8 cellular contexts compared by ENCODE assay signal in the genomic region with DNA sequence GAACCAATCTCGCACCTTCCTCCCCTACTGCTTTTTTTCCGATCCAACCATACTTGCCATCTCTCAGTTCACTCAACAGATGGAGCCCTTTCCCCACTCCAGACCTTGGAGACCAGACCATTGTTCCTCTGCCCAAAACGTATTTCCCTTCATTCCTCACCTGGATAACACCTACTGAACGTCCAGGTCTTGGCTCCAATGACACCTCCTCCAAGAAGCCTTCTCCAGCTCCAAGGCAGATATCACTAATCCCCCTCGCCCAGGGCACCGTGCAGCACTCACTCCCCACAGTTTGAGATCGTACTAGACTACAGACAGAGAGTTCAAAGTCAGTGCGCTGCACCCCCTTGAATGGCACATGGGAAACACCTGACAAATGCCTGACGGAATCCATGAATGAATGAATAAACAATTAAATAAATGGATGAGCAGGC. TPM values are rescaled to one million over a fixed set of nuclear protein-coding genes. Genes with fewer than 3 reads are reported as not detected.
A peak's percentile ranks its signal among the peaks of the same experiment; 100 is the strongest.
DNase-seq lines count a peak whose midpoint lies in the region; ATAC-seq and TF ChIP-seq lines count a peak whose summit lies in the region.

No MANE protein-coding gene starts in this region.

- no peak overlapping the region for H3K4me2 ChIP-seq in H9 (ENCODE audit: insufficient read depth, insufficient read length, low read length)

- H3K4me1 Mint-ChIP-seq in H9: peaks cover 0 to 9% of the 10 kb centered on the region in 2 experiments; a peak in 2 of 4 replicates

- intact Hi-C loops in colonic mucosa (cut with DNase I): no loop called here
- intact Hi-C loops in mucosa of descending colon (cut with DNase I, micrococcal nuclease): no loop called here
- intact Hi-C loops in posterior vena cava (cut with DNase I): loop anchor here in 1 of 2 donors (1.0 kb wide), 1 partner anchor 37 kb away; no protein-coding TSS in a partner anchor

- TF ChIP-seq EP300 in suprapubic skin (IDR thresholded peaks at IDR 0.05): no peak

- no peak overlapping the region for H3K23ac ChIP-seq in H9 (ENCODE audit: insufficient read length, low read depth, low read length)

- H3T11ph ChIP-seq in H9 (ENCODE audit: low read length): no peak overlapping the region

- no peak overlapping the region for H3K56ac ChIP-seq in H9 (ENCODE audit: insufficient read length, low read depth, low read length)

- no peaks in the 10 kb centered on the region for H4K20me1 ChIP-seq in H9 (ENCODE audit: control insufficient read depth, insufficient read depth, insufficient read length)

- H2BK20ac ChIP-seq in H9 (ENCODE audit: low read depth, low read length, poor library complexity, severe bottlenecking): no peak overlapping the region

- H2BK12ac ChIP-seq in H9 (ENCODE audit: insufficient read length, low read depth, low read length): no peak overlapping the region

- H3K36me3 Mint-ChIP-seq in H9 (ENCODE audit: insufficient read depth in 1 of 3, low read depth in 3 of 3): no peaks in the 10 kb centered on the region; a peak in 1 of 7 replicates

- no CpG with 5 or more reads among the region's 9 CpGs for WGBS in H9 (ENCODE audit: extremely low coverage, insufficient read length, low lambda C conversion rate)
- 52% methylated on average over 9 of the region's 9 CpGs for WGBS in suprapubic skin

- no peak overlapping the region for H2AFZ ChIP-seq in H9 (ENCODE audit: low read length)

- no peak overlapping the region for H4K91ac ChIP-seq in H9 (ENCODE audit: insufficient read length, low read depth, low read length)

- no peaks in the 10 kb centered on the region for H3K79me1 ChIP-seq in H9 (ENCODE audit: insufficient read depth, low read depth, low read length, poor library complexity, severe bottlenecking)

- no peak overlapping the region for H4K5ac ChIP-seq in H9 (ENCODE audit: insufficient read length, low read depth, low read length)

- no peak overlapping the region for H2BK15ac ChIP-seq in H9 (ENCODE audit: low read depth, low read length)

- H3K9me3 ChIP-seq in H9 (ENCODE audit: control insufficient read depth, low read depth, low read length): no peaks in the 10 kb centered on the region
- H3K9me3 ChIP-seq in colonic mucosa: no peaks in the 10 kb centered on the region
- H3K9me3 ChIP-seq in mucosa of descending colon: no peaks in the 10 kb centered on the region
- H3K9me3 ChIP-seq in suprapubic skin: no peaks in the 10 kb centered on the region

- ATAC-seq in mucosa of descending colon: peak; percentile 68

- no peak overlapping the region for H3K27ac Mint-ChIP-seq in H9

- no peaks in the 10 kb centered on the region for H3K79me2 ChIP-seq in H9 (ENCODE audit: insufficient read depth, low read length)

- H2BK5ac ChIP-seq in H9 (ENCODE audit: insufficient read length, low read length): no peak overlapping the region

- H3K9ac ChIP-seq in H9 (ENCODE audit: extremely low read depth, insufficient read length, low read length) (no peak overlapping the region), colonic mucosa (ENCODE audit: low read depth in 2 of 2, low read length in 2 of 2) (no peak overlapping the region)

- H3K36me3 ChIP-seq in colonic mucosa (no peaks in the 10 kb centered on the region), mucosa of descending colon (ENCODE audit: low read depth) (no peaks in the 10 kb centered on the region), suprapubic skin (no peaks in the 10 kb centered on the region)

- H3K18ac ChIP-seq in H9 (ENCODE audit: insufficient read length, low read depth, low read length): no peak overlapping the region

- H2AK5ac ChIP-seq in H9 (ENCODE audit: insufficient read length, low read length): no peak overlapping the region

- TF ChIP-seq POLR2A in suprapubic skin (IDR thresholded peaks at IDR 0.05): no peak

- TF ChIP-seq CTCF in H9 (conservative IDR thresholded peaks at IDR 0.05) (peak; percentile 79), colonic mucosa (IDR thresholded peaks at IDR 0.05) (peak; percentile 23), mucosa of descending colon (IDR thresholded peaks at IDR 0.05) (no peak), suprapubic skin (IDR thresholded peaks at IDR 0.05) (peak in 1 of 2 donors; percentile 32)

- no peaks in the 10 kb centered on the region; the same call in 1 of the 2 replicates for H3K27me3 ChIP-seq in H9 (ENCODE audit: insufficient read depth, low read length)
- H3K27me3 ChIP-seq in colonic mucosa: no peaks in the 10 kb centered on the region
- H3K27me3 ChIP-seq in suprapubic skin: no peaks in the 10 kb centered on the region

- H3K4me3 ChIP-seq in colonic mucosa: no peak overlapping the region
- no peak overlapping the region for H3K4me3 ChIP-seq in mucosa of descending colon
- H3K4me3 ChIP-seq in suprapubic skin: no peak overlapping the region

- no peak overlapping the region for H3K4me3 Mint-ChIP-seq in H9

- H3K4ac ChIP-seq in H9 (ENCODE audit: low read depth, low read length): no peak overlapping the region

- no peaks in the 10 kb centered on the region for H3K4me1 ChIP-seq in H9 (ENCODE audit: insufficient read depth, low read length)
- H3K4me1 ChIP-seq in colonic mucosa: no peaks in the 10 kb centered on the region
- H3K4me1 ChIP-seq in mucosa of descending colon (ENCODE audit: low read depth): no peaks in the 10 kb centered on the region
- no peaks in the 10 kb centered on the region for H3K4me1 ChIP-seq in suprapubic skin

- H3K14ac ChIP-seq in H9 (ENCODE audit: insufficient read depth, low read length): no peak overlapping the region

- H3K27ac ChIP-seq in H9 (ENCODE audit: insufficient read length, low read depth, low read length) (no peak overlapping the region), colonic mucosa (no peak overlapping the region), suprapubic skin (no peak overlapping the region)

- H3K23me2 ChIP-seq in H9 (ENCODE audit: insufficient read length, low read depth, low read length, poor library complexity, severe bottlenecking): no peaks in the 10 kb centered on the region

- H2BK120ac ChIP-seq in H9 (ENCODE audit: low read depth, low read length, poor library complexity, severe bottlenecking): no peak overlapping the region

- no peak overlapping the region for H4K8ac ChIP-seq in H9 (replicated peaks; ENCODE audit: insufficient read length, low read depth, low read length)

- H3K9me3 Mint-ChIP-seq in H9: no peaks in the 10 kb centered on the region

- no peaks in the 10 kb centered on the region; the same call in 1 of the 2 replicates for H3K27me3 Mint-ChIP-seq in H9 (ENCODE audit: low read depth)

- DNase-seq in COLO829 (ENCODE audit: low spot score): peak; percentile 67
- DNase-seq in H9: peak; percentile 63
- DNase-seq in NCI-H82 (lab: John Stamatoyannopoulos, UW): peak; percentile 59
- DNase-seq in colonic mucosa: no peak
- DNase-seq in mucosa of descending colon: no peak
- no peak for DNase-seq in suprapubic skin (ENCODE audit: low spot score in 2 of 2)
- DNase-seq in posterior vena cava (ENCODE audit: low spot score): no peak
- no peak for DNase-seq in stimulated activated CD4-positive, alpha-beta T cell treated with anti-CD3 and anti-CD28 coated beads, Interleukin-1b, Interleukin-23, amount 100 ng/mL, for 48 hours

RNA-seq across cellular contexts. Expression of a gene that starts 47.1 kb away (rescaled TPM):
- total RNA-seq in H9 (2021) (19.7 and 20.8 TPM in 2 replicates), colonic mucosa (10 to 100 TPM; 26.9 to 44.9 TPM), mucosa of descending colon (10 to 100 TPM; 29.3 to 45.1 (median 44.9) TPM), suprapubic skin (10 to 100 TPM; 10.5 to 27.1 (median 14.4) TPM), posterior vena cava (10 to 100 TPM; 23.8 to 32.4 TPM)

Comparison
In these comparisons a context has a peak if more than half of its experiments do, and no peak if none do; other contexts are left out.
1. DNase-seq: peak in COLO829 (single experiment), H9 (single experiment) and NCI-H82 (single experiment); none in colonic mucosa (single experiment), mucosa of descending colon (0 of 3), suprapubic skin (0 of 2), posterior vena cava (single experiment) and stimulated activated CD4-positive, alpha-beta T cell treated with anti-CD3 and anti-CD28 coated beads, Interleukin-1b, Interleukin-23, amount 100 ng/mL, for 48 hours (single experiment).